ENCODE assay signal across 13 cellular contexts in the genomic region with DNA sequence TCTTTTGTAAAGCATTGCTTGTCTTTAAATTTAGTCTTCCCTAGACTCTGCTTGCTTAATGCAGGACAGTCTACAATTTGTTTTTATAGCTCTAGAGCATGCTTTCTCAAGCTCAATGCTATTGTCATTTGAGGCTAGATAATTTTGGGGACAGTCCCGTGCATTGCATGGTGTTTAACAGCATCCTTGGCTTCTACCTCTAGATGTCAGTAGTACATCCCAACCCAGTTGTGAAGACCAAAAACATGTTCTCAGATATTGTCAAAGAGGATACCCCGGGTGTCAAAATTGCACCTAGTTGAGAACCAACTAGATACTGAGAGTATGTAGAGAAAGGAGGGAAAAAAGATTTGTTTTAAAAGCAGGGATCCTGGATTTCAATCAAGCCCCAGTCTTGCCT.
DNase-seq lines count a peak whose midpoint lies in the region; ATAC-seq, FAIRE-seq and TF ChIP-seq lines count a peak whose summit lies in the region.
"Had no signal": no experiment of that assay in that cellular context is flagged by ENCODE, and none has a peak within 500 bp of the region (broad histone marks: within the 10 kb centered on the region; RNA-seq: fewer than 3 reads in every experiment).

No MANE protein-coding gene starts in this region.

- H3K9me3 ChIP-seq in smooth muscle cell (replicated peaks; ENCODE audit: low read depth) = no peaks in the 10 kb centered on the region
- H3K9me3 ChIP-seq: gastrocnemius medialis, neutrophil had no signal

- no peak overlapping the region for H3K27ac ChIP-seq in smooth muscle cell (ENCODE audit: low read depth)
- H3K27ac ChIP-seq: gastrocnemius medialis, neutrophil had no signal

- no peak overlapping the region for H3K27ac Mint-ChIP-seq in activated naive CD4-positive, alpha-beta T cell treated with anti-CD3 and anti-CD28 coated beads, Interleukin-2, amount 50 U/mL, for 72 hours

- H3K9ac ChIP-seq in smooth muscle cell (ENCODE audit: low read depth) = no peak overlapping the region

- H3K4me3 ChIP-seq in bronchial epithelial cell (ENCODE audit: low read depth, low read length) = no peak overlapping the region
- H3K4me3 ChIP-seq in smooth muscle cell = no peak overlapping the region
- H3K4me3 ChIP-seq: gastrocnemius medialis had no signal

- H3K4me1 ChIP-seq in smooth muscle cell (ENCODE audit: low read depth) = no peaks in the 10 kb centered on the region
- H3K4me1 ChIP-seq: gastrocnemius medialis had no signal

- H3K36me3 ChIP-seq in bronchial epithelial cell (ENCODE audit: control insufficient read depth, insufficient read depth, low read length) (no peaks in the 10 kb centered on the region), smooth muscle cell (ENCODE audit: low read depth) (no peaks in the 10 kb centered on the region)
- H3K36me3 ChIP-seq: gastrocnemius medialis, neutrophil had no signal

- WGBS in smooth muscle cell (ENCODE audit: low lambda C conversion rate) = 47% methylated on average over 2 of the region's 2 CpGs

- no peaks in the 10 kb centered on the region for H4K20me1 ChIP-seq in smooth muscle cell (ENCODE audit: low read depth)

- H3K9me3 Mint-ChIP-seq in activated naive CD4-positive, alpha-beta T cell treated with anti-CD3 and anti-CD28 coated beads, Interleukin-2, amount 50 U/mL, for 72 hours = no peaks in the 10 kb centered on the region

- FAIRE-seq in bronchial epithelial cell (lab: Jason Lieb, UNC) = no peak
- FAIRE-seq: A204.1 had no signal

- no peak overlapping the region for H2AFZ ChIP-seq in smooth muscle cell (ENCODE audit: low read depth)

- DNase-seq in DMS 273 (lab: John Stamatoyannopoulos, UW; ENCODE audit: unreplicated experiment) (peak; percentile 37), DMS 273 treated with DMSO at 0.1 percent for 48 hours (lab: John Stamatoyannopoulos, UW) (no peak), KBM-7 (peak; percentile 2), bronchial epithelial cell (ENCODE audit: low read depth) (peak; percentile 28), smooth muscle cell (lab: John Stamatoyannopoulos, UW; ENCODE audit: unreplicated experiment) (no peak), activated T-cell treated with anti-CD3 and anti-CD28 coated beads for 4 hours (no peak)
- no peak for DNase-seq in activated naive CD4-positive, alpha-beta T cell treated with anti-CD3 and anti-CD28 coated beads, Interleukin-2, amount 50 U/mL, for 72 hours (ENCODE audit: low spot score in 2 of 2)
- DNase-seq: gastrocnemius medialis, NCI-H2171, T-helper 9 cell had no signal

- H3K79me2 ChIP-seq in smooth muscle cell (ENCODE audit: low read depth) = no peaks in the 10 kb centered on the region

- H3K4me2 ChIP-seq in smooth muscle cell = no peak overlapping the region

- TF ChIP-seq CTCF in bronchial epithelial cell (IDR thresholded peaks at IDR 0.05; ENCODE audit: insufficient read depth, low read length, severe bottlenecking) (peak; percentile 48), smooth muscle cell (IDR thresholded peaks at IDR 0.05; ENCODE audit: borderline replicate concordance, insufficient read depth, poor library complexity, severe bottlenecking) (peak; percentile 31)

- no peak for ATAC-seq in activated naive CD4-positive, alpha-beta T cell treated with anti-CD3 and anti-CD28 coated beads, Interleukin-2, amount 50 U/mL, for 72 hours
- no peak for ATAC-seq in GM19395 (IDR thresholded peaks at IDR 0.05; ENCODE audit: unreplicated experiment)
- ATAC-seq: gastrocnemius medialis had no signal

- H3K36me3 Mint-ChIP-seq in activated naive CD4-positive, alpha-beta T cell treated with anti-CD3 and anti-CD28 coated beads, Interleukin-2, amount 50 U/mL, for 72 hours = no peaks in the 10 kb centered on the region

- no peaks in the 10 kb centered on the region for H3F3A ChIP-seq in smooth muscle cell (ENCODE audit: low read depth)

- in situ Hi-C loops in KBM-7 (cut with MboI; ENCODE audit: low pct_unique_long_range_greater_than_20kb, low sequenced_read_pairs) = no loop called here

- peaks cover 5% of the 10 kb centered on the region for H3K27me3 ChIP-seq in bronchial epithelial cell (ENCODE audit: control insufficient read depth, insufficient read depth, low read length)
- no peaks in the 10 kb centered on the region for H3K27me3 ChIP-seq in smooth muscle cell (ENCODE audit: low read depth)
- H3K27me3 ChIP-seq: gastrocnemius medialis, neutrophil had no signal

Comparison
In these comparisons a context has a peak if more than half of its experiments do, and no peak if none do; other contexts are left out.
1. DNase-seq: peak in DMS 273 (single experiment), KBM-7 (single experiment) and bronchial epithelial cell (single experiment); none in DMS 273 treated with DMSO at 0.1 percent for 48 hours (single experiment), smooth muscle cell (single experiment), activated naive CD4-positive, alpha-beta T cell treated with anti-CD3 and anti-CD28 coated beads, Interleukin-2, amount 50 U/mL, for 72 hours (0 of 2) and activated T-cell treated with anti-CD3 and anti-CD28 coated beads for 4 hours (single experiment).